ENCODE assay signal across 1 cellular context in genomic region chr13:71674776-71675352, GRCh38.
TF ChIP-seq lines count a peak whose summit lies in the region.

No MANE protein-coding gene starts in this region.

TF ChIP-seq in HepG2, 621 proteins besides CTCF, POLR2A, EP300 and RAD21 (continued from another document):
- TF ChIP-seq, protein P1, sequence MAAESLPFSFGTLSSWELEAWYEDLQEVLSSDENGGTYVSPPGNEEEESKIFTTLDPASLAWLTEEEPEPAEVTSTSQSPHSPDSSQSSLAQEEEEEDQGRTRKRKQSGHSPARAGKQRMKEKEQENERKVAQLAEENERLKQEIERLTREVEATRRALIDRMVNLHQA (CRISPR knock-in tag; IDR thresholded peaks at IDR 0.05), result no peak
